1 cellular context compared by ENCODE assay signal in genomic region chr9:136996361-136997281, GRCh38.
TF ChIP-seq lines count a peak whose summit lies in the region.

Gene CLIC3 (minus strand): TSS chr9:136996568. CDS start chr9:136996543, 25 bp downstream.

TF ChIP-seq in K562, 482 proteins besides CTCF, POLR2A, EP300 and RAD21 (continued from another document):
- TF ChIP-seq NR3C1 (CRISPR knock-in tag; IDR thresholded peaks at IDR 0.05): no peak
- TF ChIP-seq ZBTB17 (CRISPR knock-in tag; IDR thresholded peaks at IDR 0.05): no peak
- TF ChIP-seq DACH1 (IDR thresholded peaks at IDR 0.05; ENCODE audit: partially characterized antibody): peak; percentile 83
- TF ChIP-seq, protein P1, sequence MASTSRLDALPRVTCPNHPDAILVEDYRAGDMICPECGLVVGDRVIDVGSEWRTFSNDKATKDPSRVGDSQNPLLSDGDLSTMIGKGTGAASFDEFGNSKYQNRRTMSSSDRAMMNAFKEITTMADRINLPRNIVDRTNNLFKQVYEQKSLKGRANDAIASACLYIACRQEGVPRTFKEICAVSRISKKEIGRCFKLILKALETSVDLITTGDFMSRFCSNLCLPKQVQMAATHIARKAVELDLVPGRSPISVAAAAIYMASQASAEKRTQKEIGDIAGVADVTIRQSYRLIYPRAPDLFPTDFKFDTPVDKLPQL (IDR thresholded peaks at IDR 0.05; ENCODE audit: extremely low read depth, insufficient read length): no peak
